Comparison of ENCODE assay signal across 8 cellular contexts in the genomic region with DNA sequence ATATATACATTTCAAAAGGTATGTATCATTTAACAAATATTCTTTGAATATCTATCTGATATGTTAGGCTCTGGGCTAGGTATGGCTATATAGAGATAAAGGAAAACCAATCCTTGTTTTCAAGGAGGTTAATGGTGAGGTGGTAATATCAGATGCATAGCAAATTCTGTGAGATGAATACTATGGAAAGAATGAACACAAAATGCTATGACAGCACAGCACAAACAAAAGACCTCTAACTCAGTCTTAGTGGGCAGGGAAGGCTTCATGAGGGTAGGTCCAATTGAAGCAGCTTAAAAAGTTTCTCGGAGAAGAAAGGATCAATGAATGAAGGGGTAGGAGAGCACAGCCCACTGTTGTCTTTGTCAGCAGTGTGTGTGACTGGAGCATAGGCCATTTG. TPM values are rescaled to one million over a fixed set of nuclear protein-coding genes. Genes with fewer than 3 reads are reported as not detected.
"Had no signal": no experiment of that assay in that cellular context is flagged by ENCODE, and none has a peak within 500 bp of the region (broad histone marks: within the 10 kb centered on the region; RNA-seq: fewer than 3 reads in every experiment).

No MANE protein-coding gene starts in this region.

- ATAC-seq: K562 had no signal

- DNase-seq: GM23248, GOT3, H7, HCEC 1CT, IMR-90 had no signal

RNA-seq across cellular contexts. Expression of a gene that starts 27.2 kb away (rescaled TPM):
- total RNA-seq: GM23248, H4, H7, HT-29, K562 had no signal
